ENCODE assay signal across 10 cellular contexts in genomic region chr6:154773610-154774089, GRCh38. TPM values are rescaled to one million over a fixed set of nuclear protein-coding genes. Genes with fewer than 3 reads are reported as not detected.
A peak's percentile ranks its signal among the peaks of the same experiment; 100 is the strongest.
DNase-seq lines count a peak whose midpoint lies in the region; ATAC-seq and TF ChIP-seq lines count a peak whose summit lies in the region.
"Had no signal": no experiment of that assay in that cellular context is flagged by ENCODE, and none has a peak within 500 bp of the region (broad histone marks: within the 10 kb centered on the region; RNA-seq: fewer than 3 reads in every experiment).

No MANE protein-coding gene starts in this region.

- H3K36me3 Mint-ChIP-seq in activated naive CD8-positive, alpha-beta T cell: peaks cover 7% of the 10 kb centered on the region
- H3K36me3 Mint-ChIP-seq in activated naive CD8-positive, alpha-beta T cell treated with anti-CD3 and anti-CD28 coated beads for 36 hours: peaks cover 37% of the 10 kb centered on the region
- peaks cover 6 to 22% of the 10 kb centered on the region in 2 donors for H3K36me3 Mint-ChIP-seq in stimulated activated naive B cell treated with anti-CD40 and anti-IgM and Interleukin-4, amounts not matched to agents 10 μg/mL and 1 μg/mL and 100 μg/mL, for 72 hours
- H3K36me3 Mint-ChIP-seq in chondrocyte (ENCODE audit: low read depth): no peaks in the 10 kb centered on the region

- H3K36me3 ChIP-seq in ovary: no peaks in the 10 kb centered on the region

- H3K9me3 ChIP-seq in ovary: no peaks in the 10 kb centered on the region
- H3K9me3 ChIP-seq: body of pancreas had no signal

- ATAC-seq in GM21529 (IDR thresholded peaks at IDR 0.05; ENCODE audit: unreplicated experiment) (peak; percentile 97), HG03159 (IDR thresholded peaks at IDR 0.05; ENCODE audit: unreplicated experiment) (peak; percentile 98)
- peak; percentile 66 to 88 for ATAC-seq in stimulated activated naive B cell treated with anti-CD40 and anti-IgM and Interleukin-4, amounts not matched to agents 10 μg/mL and 1 μg/mL and 100 μg/mL, for 72 hours (replicated peaks)
- ATAC-seq: body of pancreas had no signal

- H3K4me3 ChIP-seq in ovary: no peak overlapping the region
- H3K4me3 ChIP-seq: body of pancreas had no signal

- no peak for DNase-seq in activated naive CD8-positive, alpha-beta T cell treated with anti-CD3 and anti-CD28 coated beads for 36 hours
- DNase-seq in stimulated activated naive B cell treated with anti-CD40 and anti-IgM and Interleukin-4, amounts not matched to agents 10 μg/mL and 1 μg/mL and 100 μg/mL, for 72 hours: no peak
- DNase-seq in ovary (no peak), chondrocyte (ENCODE audit: low spot score) (no peak), HuH-7 (ENCODE audit: low spot score) (no peak)
- DNase-seq: body of pancreas, OCI-M1 had no signal

- no peaks in the 10 kb centered on the region for H3K27me3 Mint-ChIP-seq in activated naive CD8-positive, alpha-beta T cell
- no peaks in the 10 kb centered on the region for H3K27me3 Mint-ChIP-seq in activated naive CD8-positive, alpha-beta T cell treated with anti-CD3 and anti-CD28 coated beads for 36 hours
- H3K27me3 Mint-ChIP-seq in stimulated activated naive B cell treated with anti-CD40 and anti-IgM and Interleukin-4, amounts not matched to agents 10 μg/mL and 1 μg/mL and 100 μg/mL, for 72 hours: no peaks in the 10 kb centered on the region
- no peaks in the 10 kb centered on the region for H3K27me3 Mint-ChIP-seq in chondrocyte (ENCODE audit: low read depth)

- peaks cover 56% of the 10 kb centered on the region for H3K4me1 Mint-ChIP-seq in activated naive CD8-positive, alpha-beta T cell (ENCODE audit: low read depth)
- H3K4me1 Mint-ChIP-seq in activated naive CD8-positive, alpha-beta T cell treated with anti-CD3 and anti-CD28 coated beads for 36 hours: peaks cover 43% of the 10 kb centered on the region
- peaks cover 18 to 20% of the 10 kb centered on the region in 2 donors for H3K4me1 Mint-ChIP-seq in stimulated activated naive B cell treated with anti-CD40 and anti-IgM and Interleukin-4, amounts not matched to agents 10 μg/mL and 1 μg/mL and 100 μg/mL, for 72 hours
- peaks cover 24% of the 10 kb centered on the region for H3K4me1 Mint-ChIP-seq in chondrocyte (ENCODE audit: low read depth)

- peak overlapping the region; percentile 66 for H3K27ac Mint-ChIP-seq in activated naive CD8-positive, alpha-beta T cell
- H3K27ac Mint-ChIP-seq in activated naive CD8-positive, alpha-beta T cell treated with anti-CD3 and anti-CD28 coated beads for 36 hours: no peak overlapping the region
- H3K27ac Mint-ChIP-seq in stimulated activated naive B cell treated with anti-CD40 and anti-IgM and Interleukin-4, amounts not matched to agents 10 μg/mL and 1 μg/mL and 100 μg/mL, for 72 hours: peak overlapping the region; percentile 25
- no peak overlapping the region for H3K27ac Mint-ChIP-seq in chondrocyte (ENCODE audit: unreplicated experiment)

- no peak overlapping the region for H3K27ac ChIP-seq in ovary
- H3K27ac ChIP-seq: body of pancreas had no signal

- H3K27me3 ChIP-seq in ovary: no peaks in the 10 kb centered on the region
- H3K27me3 ChIP-seq: body of pancreas had no signal

- no peaks in the 10 kb centered on the region for H3K9me3 Mint-ChIP-seq in activated naive CD8-positive, alpha-beta T cell (ENCODE audit: low read depth)
- H3K9me3 Mint-ChIP-seq in activated naive CD8-positive, alpha-beta T cell treated with anti-CD3 and anti-CD28 coated beads for 36 hours: peaks cover 1% of the 10 kb centered on the region
- peaks cover 0 to 2% of the 10 kb centered on the region in 2 donors for H3K9me3 Mint-ChIP-seq in stimulated activated naive B cell treated with anti-CD40 and anti-IgM and Interleukin-4, amounts not matched to agents 10 μg/mL and 1 μg/mL and 100 μg/mL, for 72 hours
- no peaks in the 10 kb centered on the region for H3K9me3 Mint-ChIP-seq in chondrocyte (ENCODE audit: low read depth)

- no peak for TF ChIP-seq POLR2A in ovary (IDR thresholded peaks at IDR 0.05)

- H3K4me3 Mint-ChIP-seq in activated naive CD8-positive, alpha-beta T cell: peak overlapping the region; percentile 15
- no peak overlapping the region for H3K4me3 Mint-ChIP-seq in activated naive CD8-positive, alpha-beta T cell treated with anti-CD3 and anti-CD28 coated beads for 36 hours
- no peak overlapping the region for H3K4me3 Mint-ChIP-seq in stimulated activated naive B cell treated with anti-CD40 and anti-IgM and Interleukin-4, amounts not matched to agents 10 μg/mL and 1 μg/mL and 100 μg/mL, for 72 hours
- H3K4me3 Mint-ChIP-seq in chondrocyte (ENCODE audit: unreplicated experiment): no peak overlapping the region

- peaks cover 6% of the 10 kb centered on the region for H3K4me1 ChIP-seq in ovary (ENCODE audit: insufficient read depth)

- intact Hi-C loops in ovary (cut with DNase I): no loop called here

- 91 to 94% (median 93%) methylated on average over 4 of the region's 4 CpGs for WGBS in ovary, 3 donors

- TF ChIP-seq CTCF in ovary (IDR thresholded peaks at IDR 0.05) (no peak), chondrocyte (IDR thresholded peaks at IDR 0.05) (no peak)

- TF ChIP-seq EP300 in ovary (IDR thresholded peaks at IDR 0.05): no peak

RNA-seq across cellular contexts. Expression of gene SCAF8, which starts 40.4 kb away (rescaled TPM):
- 10 to 100 TPM; 39.8 to 43.8 TPM for total RNA-seq in activated naive CD8-positive, alpha-beta T cell treated with anti-CD3 and anti-CD28 coated beads for 36 hours
- total RNA-seq in ovary (10 to 100 TPM; 38.9 to 66.1 (median 56.9) TPM), chondrocyte (36.3 to 36.7 TPM (median 36.7 TPM) in 3 replicates)
- 10 to 100 TPM; 21.9 to 40.2 TPM for polyA plus RNA-seq in ovary

Comparison
In these comparisons a context has a peak if more than half of its experiments do, and no peak if none do; other contexts are left out.
1. H3K27ac Mint-ChIP-seq: peak in activated naive CD8-positive, alpha-beta T cell (single experiment) and stimulated activated naive B cell treated with anti-CD40 and anti-IgM and Interleukin-4, amounts not matched to agents 10 μg/mL and 1 μg/mL and 100 μg/mL, for 72 hours (single experiment); none in activated naive CD8-positive, alpha-beta T cell treated with anti-CD3 and anti-CD28 coated beads for 36 hours (single experiment) and chondrocyte (single experiment).
2. Peak in every context shown above with its lines, with median percentiles within 50 percentile points of each other: ATAC-seq.